Comparison of ENCODE assay signal across 9 cellular contexts in the genomic region with DNA sequence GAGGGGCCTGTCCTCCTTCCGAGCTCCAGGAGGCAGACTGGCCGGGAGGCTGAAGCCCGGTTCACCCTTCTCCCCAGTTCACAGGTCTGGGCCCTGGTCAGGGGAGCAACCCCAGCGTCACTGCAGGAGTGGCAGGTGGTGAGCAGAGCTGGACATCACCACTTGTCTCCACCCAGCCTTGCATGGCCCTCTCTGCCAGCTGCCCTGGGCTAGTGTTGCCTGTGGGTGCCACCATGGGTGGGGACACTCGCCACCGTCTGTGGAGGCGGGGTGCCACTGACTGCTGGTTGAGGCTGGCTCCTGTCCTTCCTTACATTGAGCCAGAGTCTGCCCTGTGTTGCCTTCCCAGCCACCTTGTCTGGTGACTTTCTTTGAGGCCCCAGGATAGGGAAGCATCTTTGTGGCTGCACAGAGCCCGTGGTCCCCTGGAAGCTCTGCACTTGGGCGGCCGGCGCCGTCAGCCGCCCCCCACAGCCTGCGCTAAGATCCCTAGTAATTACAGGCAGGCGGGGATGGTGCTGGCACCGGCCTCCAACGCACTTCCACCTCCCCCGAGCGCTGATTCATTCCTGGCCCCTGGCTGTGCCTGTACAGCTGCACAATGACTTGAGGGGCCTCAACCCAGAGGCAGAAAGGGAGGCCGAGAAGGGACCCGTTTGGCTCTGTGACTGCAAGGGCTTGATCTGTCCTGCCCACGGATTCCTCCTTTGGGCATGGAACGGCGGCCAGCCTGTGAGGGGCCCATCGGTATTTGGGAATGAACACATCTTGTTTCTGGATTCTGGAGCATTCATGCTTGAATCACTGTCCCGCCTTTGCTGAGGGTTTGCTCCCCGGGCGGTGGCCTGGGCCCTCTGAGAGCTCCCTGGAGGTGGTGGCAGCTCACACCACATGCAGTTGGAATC. TPM values are rescaled to one million over a fixed set of nuclear protein-coding genes. Genes with fewer than 3 reads are reported as not detected.
DNase-seq lines count a peak whose midpoint lies in the region; ATAC-seq and TF ChIP-seq lines count a peak whose summit lies in the region.
"Had no signal": no experiment of that assay in that cellular context is flagged by ENCODE, and none has a peak within 500 bp of the region (broad histone marks: within the 10 kb centered on the region; RNA-seq: fewer than 3 reads in every experiment).

No MANE protein-coding gene starts in this region.

- 63% methylated on average over 24 of the region's 28 CpGs for WGBS in SK-N-SH (ENCODE audit: low lambda C conversion rate)

- peaks cover 52% of the 10 kb centered on the region for H4K20me1 ChIP-seq in SK-N-SH (ENCODE audit: insufficient read depth)

- H3K9me3 ChIP-seq in SK-N-SH: no peaks in the 10 kb centered on the region

- no peaks in the 10 kb centered on the region for H3K9me2 ChIP-seq in SK-N-SH

- H3K4me3 ChIP-seq in SK-N-SH (ENCODE audit: low read depth in 2 of 2, low read length in 1 of 2): no peak overlapping the region; a peak in 1 of 4 replicates
- H3K4me3 ChIP-seq in foreskin fibroblast (ENCODE audit: low read depth in 1 of 2, low read length in 2 of 2): no peak overlapping the region
- H3K4me3 ChIP-seq: lung had no signal

- DNase-seq in NCI-H146 (lab: John Stamatoyannopoulos, UW): peak; percentile 13
- no peak for DNase-seq in NCI-H146 treated with DMSO at 0.1 percent for 48 hours (lab: John Stamatoyannopoulos, UW; ENCODE audit: unreplicated experiment)
- no peak for DNase-seq in SK-N-SH
- DNase-seq in foreskin fibroblast: peak; percentile 56 to 83
- peak; percentile 19 for DNase-seq in superior temporal gyrus (ENCODE audit: extremely low spot score)
- DNase-seq in OCI-M2 (lab: John Stamatoyannopoulos, UW; ENCODE audit: unreplicated experiment): no peak

- peaks cover 53% of the 10 kb centered on the region for H3K79me2 ChIP-seq in SK-N-SH (ENCODE audit: insufficient read depth)

- no peaks in the 10 kb centered on the region for H3K27me3 ChIP-seq in SK-N-SH (ENCODE audit: insufficient read depth)

- no peaks in the 10 kb centered on the region for H3K36me3 ChIP-seq in SK-N-SH (replicated peaks in 1 of 2; ENCODE audit: control insufficient read depth in 1 of 2, insufficient read depth in 2 of 2, low read length in 1 of 2)

- POLR2A ChIA-PET in SK-N-SH (lab: Yijun Ruan, JAX): no interaction called here

- peaks cover 22 to 80% of the 10 kb centered on the region in 2 experiments; a peak in 3 of 4 replicates for H3K4me1 ChIP-seq in SK-N-SH (ENCODE audit: control insufficient read depth in 1 of 2, insufficient read depth in 2 of 2, low read depth in 1 of 2, low read length in 1 of 2)

- H3K4me2 ChIP-seq in SK-N-SH: peak overlapping the region; percentile 65

- peaks cover 3% of the 10 kb centered on the region for H3F3A ChIP-seq in SK-N-SH (replicated peaks; ENCODE audit: insufficient read depth)

- H3K9ac ChIP-seq in SK-N-SH: 0 out of 2 replicates have a peak overlapping the region, but pooled peaks have one; percentile 19

- no peak for TF ChIP-seq RAD21 in SK-N-SH (IDR thresholded peaks at IDR 0.05; ENCODE audit: low read length)

- ATAC-seq in GM21529 (IDR thresholded peaks at IDR 0.05; ENCODE audit: unreplicated experiment) (no peak), HG03159 (IDR thresholded peaks at IDR 0.05; ENCODE audit: unreplicated experiment) (no peak)

- TF ChIP-seq CTCF in SK-N-SH (IDR thresholded peaks at IDR 0.05) (no peak), foreskin fibroblast (IDR thresholded peaks at IDR 0.05; ENCODE audit: low read depth, low read length) (no peak)

- CTCF ChIA-PET in SK-N-SH (lab: Yijun Ruan, JAX): interaction anchor here (1.0 to 12.5 kb wide), 10 partner anchors 10 to 71 kb away, joined by 3 to 96 read pairs (median 4); no protein-coding TSS in a partner anchor

- 0 out of 2 replicates have a peak overlapping the region, but pooled peaks have one; percentile 7 for H2AFZ ChIP-seq in SK-N-SH (ENCODE audit: low read depth)

- H3K27ac ChIP-seq in SK-N-SH (ENCODE audit: low read depth in 2 of 2, low read length in 1 of 2): peak overlapping the region in 1 of 2 experiments; percentile 30; a peak in 2 of 4 replicates

- TF ChIP-seq EP300 in SK-N-SH (IDR thresholded peaks at IDR 0.05; ENCODE audit: borderline replicate concordance in 1 of 2, low read depth in 1 of 2, low read length in 1 of 2): no peak; a peak in 1 of 4 replicates

TF ChIP-seq in SK-N-SH, 30 proteins besides CTCF, POLR2A, EP300 and RAD21:
- peak; percentile 72 for TF ChIP-seq NFIC (IDR thresholded peaks at IDR 0.05; ENCODE audit: borderline replicate concordance)
- no peak for TF ChIP-seq RCOR1 (IDR thresholded peaks at IDR 0.05; ENCODE audit: low read length)
- TF ChIP-seq TCF12 (IDR thresholded peaks at IDR 0.05): peak; percentile 60; the same call in 1 of the 2 replicates
- TF ChIP-seq, protein P1, sequence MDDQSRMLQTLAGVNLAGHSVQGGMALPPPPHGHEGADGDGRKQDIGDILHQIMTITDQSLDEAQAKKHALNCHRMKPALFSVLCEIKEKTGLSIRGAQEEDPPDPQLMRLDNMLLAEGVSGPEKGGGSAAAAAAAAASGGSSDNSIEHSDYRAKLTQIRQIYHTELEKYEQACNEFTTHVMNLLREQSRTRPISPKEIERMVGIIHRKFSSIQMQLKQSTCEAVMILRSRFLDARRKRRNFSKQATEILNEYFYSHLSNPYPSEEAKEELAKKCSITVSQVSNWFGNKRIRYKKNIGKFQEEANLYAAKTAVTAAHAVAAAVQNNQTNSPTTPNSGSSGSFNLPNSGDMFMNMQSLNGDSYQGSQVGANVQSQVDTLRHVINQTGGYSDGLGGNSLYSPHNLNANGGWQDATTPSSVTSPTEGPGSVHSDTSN (IDR thresholded peaks at IDR 0.05): no peak
- peak; percentile 77; the same call in 1 of the 2 replicates for TF ChIP-seq FOSL2 (IDR thresholded peaks at IDR 0.05; ENCODE audit: borderline replicate concordance, low read depth)

RNA-seq across cellular contexts. Expression of a gene that starts 5.2 kb away (rescaled TPM):
- polyA plus RNA-seq in SK-N-SH (2012; rRNA removed): 15.5 and 19.8 TPM in 2 replicates
- 10.3 and 14.6 TPM in 2 replicates for polyA plus RNA-seq in SK-N-SH (2012; cell fraction: cytosol; rRNA removed)
- polyA plus RNA-seq in SK-N-SH (2012; cell fraction: nucleus; rRNA removed): 39.2 and 39.3 TPM in 2 replicates

RNA-seq across cellular contexts. Expression of a gene that starts 48.5 kb away (rescaled TPM):
- 44.1 and 44.3 TPM in 2 replicates for polyA plus RNA-seq in SK-N-SH (2012; rRNA removed)
- 39.4 and 46.0 TPM in 2 replicates for polyA plus RNA-seq in SK-N-SH (2012; cell fraction: cytosol; rRNA removed)
- polyA plus RNA-seq in SK-N-SH (2012; cell fraction: nucleus; rRNA removed): 24.7 and 32.2 TPM in 2 replicates

Comparison
In these comparisons a context has a peak if more than half of its experiments do, and no peak if none do; other contexts are left out.
1. DNase-seq: peak in NCI-H146 (single experiment), foreskin fibroblast (2 of 2) and superior temporal gyrus (single experiment); none in NCI-H146 treated with DMSO at 0.1 percent for 48 hours (single experiment), SK-N-SH (single experiment) and OCI-M2 (single experiment).